16 cellular contexts compared by ENCODE assay signal in genomic region chr11:14356342-14356741, GRCh38. TPM values are rescaled to one million over a fixed set of nuclear protein-coding genes. Genes with fewer than 3 reads are reported as not detected.
A peak's percentile ranks its signal among the peaks of the same experiment; 100 is the strongest.
DNase-seq lines count a peak whose midpoint lies in the region; ATAC-seq and TF ChIP-seq lines count a peak whose summit lies in the region.
"Had no signal": no experiment of that assay in that cellular context is flagged by ENCODE, and none has a peak within 500 bp of the region (broad histone marks: within the 10 kb centered on the region; RNA-seq: fewer than 3 reads in every experiment).

No MANE protein-coding gene starts in this region.

- H3K4me1 Mint-ChIP-seq in activated T-cell treated with anti-CD3 and anti-CD28 coated beads, Interleukin-2, amount 50 U/mL, for 24 hours (ENCODE audit: low read depth): peaks cover 42% of the 10 kb centered on the region
- peaks cover 33 to 53% (median 46%) of the 10 kb centered on the region in 3 donors for H3K4me1 Mint-ChIP-seq in T-cell
- peaks cover 17% of the 10 kb centered on the region for H3K4me1 Mint-ChIP-seq in progenitor cell of endocrine pancreas (ENCODE audit: low read depth)

- ATAC-seq in T-cell (replicated peaks in 1 of 4): no peak
- no peak for ATAC-seq in HG02678 (IDR thresholded peaks at IDR 0.05; ENCODE audit: unreplicated experiment)
- ATAC-seq: heart right ventricle had no signal

- no peak for TF ChIP-seq CTCF in epithelial cell of proximal tubule (conservative IDR thresholded peaks at IDR 0.05; ENCODE audit: low read depth, low read length)
- no peak for TF ChIP-seq CTCF in progenitor cell of endocrine pancreas (IDR thresholded peaks at IDR 0.05; ENCODE audit: unreplicated experiment)
- TF ChIP-seq CTCF in GM13977 (IDR thresholded peaks at IDR 0.05; ENCODE audit: extremely low read depth, insufficient read depth, missing control alignments): no peak

- no peak overlapping the region for H3K27ac Mint-ChIP-seq in activated T-cell treated with anti-CD3 and anti-CD28 coated beads, Interleukin-2, amount 50 U/mL, for 24 hours
- H3K27ac Mint-ChIP-seq in T-cell: no peak overlapping the region
- H3K27ac Mint-ChIP-seq in progenitor cell of endocrine pancreas: no peak overlapping the region

- no peak for DNase-seq in activated T-cell treated with anti-CD3 and anti-CD28 coated beads, Interleukin-2, amount 50 U/mL, for 24 hours
- DNase-seq in activated T-cell treated with anti-CD3 and anti-CD28 coated beads for 4 hours: no peak
- no peak for DNase-seq in T-cell
- no peak for DNase-seq in epithelial cell of proximal tubule (ENCODE audit: low read depth)
- DNase-seq in progenitor cell of endocrine pancreas (ENCODE audit: low spot score, unreplicated experiment): no peak
- no peak for DNase-seq in stimulated activated CD8-positive, alpha-beta memory T cell treated with anti-CD3 and anti-CD28 coated beads, Interleukin-4, amount 100 ng/mL, for 48 hours
- DNase-seq in GM13977 (ENCODE audit: low spot score): no peak
- DNase-seq: brain microvascular endothelial cell, DMS79, heart right ventricle, NCI-H1092, NCI-H226, OCI-M1, upper lobe of left lung had no signal

- H3K4me3 Mint-ChIP-seq in activated T-cell treated with anti-CD3 and anti-CD28 coated beads, Interleukin-2, amount 50 U/mL, for 24 hours: peak overlapping the region; percentile 47
- H3K4me3 Mint-ChIP-seq in T-cell: peak overlapping the region in 2 of 3 donors; percentile 21 to 45
- H3K4me3 Mint-ChIP-seq in progenitor cell of endocrine pancreas (ENCODE audit: low read depth): peak overlapping the region; percentile 22

- H3K4me3 ChIP-seq in epithelial cell of proximal tubule (ENCODE audit: low read depth, low read length): peak overlapping the region; percentile 84
- H3K4me3 ChIP-seq: HAP-1 had no signal

- H3K9me3 Mint-ChIP-seq in activated T-cell treated with anti-CD3 and anti-CD28 coated beads, Interleukin-2, amount 50 U/mL, for 24 hours: no peaks in the 10 kb centered on the region
- no peaks in the 10 kb centered on the region for H3K9me3 Mint-ChIP-seq in T-cell
- H3K9me3 Mint-ChIP-seq in progenitor cell of endocrine pancreas (ENCODE audit: low read depth): no peaks in the 10 kb centered on the region

- H3K36me3 Mint-ChIP-seq in activated T-cell treated with anti-CD3 and anti-CD28 coated beads, Interleukin-2, amount 50 U/mL, for 24 hours (ENCODE audit: low read depth): peaks cover 23% of the 10 kb centered on the region
- H3K36me3 Mint-ChIP-seq in T-cell (peaks cover 8% of the 10 kb centered on the region), progenitor cell of endocrine pancreas (ENCODE audit: insufficient read depth) (peaks cover 1% of the 10 kb centered on the region)

- H3K27me3 Mint-ChIP-seq in activated T-cell treated with anti-CD3 and anti-CD28 coated beads, Interleukin-2, amount 50 U/mL, for 24 hours: peaks cover 4% of the 10 kb centered on the region
- no peaks in the 10 kb centered on the region for H3K27me3 Mint-ChIP-seq in T-cell
- H3K27me3 Mint-ChIP-seq in progenitor cell of endocrine pancreas: peaks cover 10% of the 10 kb centered on the region

- in situ Hi-C loops in GM13977 (cut with MboI; ENCODE audit: low pct_unique_long_range_greater_than_20kb, low sequenced_read_pairs, unreplicated experiment): no loop called here

- POLR2A ChIA-PET in T-cell (lab: Charles Lee): no interaction called here

- CTCF ChIA-PET in T-cell (lab: Charles Lee): interaction anchor here (0.6 kb wide), 2 partner anchors 35 to 99 kb away, joined by 4 to 13 read pairs; no protein-coding TSS in a partner anchor

RNA-seq across cellular contexts. Expression of gene RRAS2, which starts 2.6 kb away (rescaled TPM):
- 10 to 100 TPM; 17.9 to 30.2 (median 18.5) TPM for total RNA-seq in T-cell
- total RNA-seq in epithelial cell of proximal tubule: 86.7 and 90.0 TPM in 2 replicates
- total RNA-seq in progenitor cell of endocrine pancreas: 45.5 and 46.6 TPM in 2 replicates
